Comparison of ENCODE assay signal across 8 cellular contexts in the genomic region with DNA sequence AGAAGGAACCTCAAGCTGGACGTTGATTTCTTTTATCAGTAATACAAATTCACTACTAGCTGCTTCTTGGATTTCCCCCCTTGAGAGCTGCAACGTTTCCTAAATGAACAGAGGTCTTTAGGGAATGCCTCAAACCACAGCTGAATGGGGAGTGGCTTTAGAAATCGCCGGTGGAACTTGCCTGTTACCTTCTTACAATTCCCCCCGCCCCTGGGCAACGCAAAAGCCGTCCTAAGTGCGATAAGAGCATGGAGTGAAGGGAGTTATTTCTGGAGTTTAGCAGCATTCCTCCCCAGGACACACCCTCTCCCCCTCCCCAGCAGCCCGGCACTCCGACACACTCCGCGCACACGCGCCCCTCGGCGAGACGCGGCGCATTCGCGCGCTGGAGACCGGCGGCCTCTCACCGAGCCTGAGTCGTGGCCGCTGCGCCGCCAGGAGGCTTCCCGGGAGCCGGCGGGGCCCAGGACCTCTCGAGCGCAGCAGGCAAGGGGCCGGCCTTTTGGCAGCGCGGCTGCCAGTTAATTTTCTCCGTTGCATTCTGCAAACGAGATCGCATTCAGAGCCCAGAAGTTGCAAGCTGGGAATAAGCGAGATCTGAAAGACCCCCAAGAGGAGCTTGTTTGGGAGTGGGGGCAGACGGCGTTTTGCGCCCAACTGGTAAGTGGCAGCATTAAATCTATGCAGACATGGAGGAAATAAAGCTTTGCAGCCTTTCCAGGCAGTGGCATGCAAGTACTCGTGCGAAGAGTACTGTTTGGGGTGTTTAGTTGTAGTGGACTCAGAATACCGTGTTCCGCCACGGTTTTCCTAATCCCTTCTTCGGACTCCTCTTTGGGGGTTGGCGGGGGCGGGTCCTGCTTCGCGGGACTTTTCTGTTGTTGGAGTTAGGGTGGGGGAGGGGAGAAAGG.
DNase-seq lines count a peak whose midpoint lies in the region; ATAC-seq and TF ChIP-seq lines count a peak whose summit lies in the region.

No MANE protein-coding gene starts in this region.

- no peaks in the 10 kb centered on the region for H3K36me3 Mint-ChIP-seq in activated T-helper 1 cell treated with anti-CD3 and anti-CD28 coated beads, Interleukin-12 subunit alpha, Interleukin-12 subunit beta, Interleukin-2, Interleukin-4 antibody, amounts not matched to agents 30 ng/mL and 10 ng/mL and 1 ng/mL, durations not matched to agents 14 hours and 24 hours and 36 hours (ENCODE audit: low read depth)
- no peaks in the 10 kb centered on the region for H3K36me3 Mint-ChIP-seq in osteocyte (ENCODE audit: unreplicated experiment)
- H3K36me3 Mint-ChIP-seq in CD8-positive, alpha-beta memory T cell = no peaks in the 10 kb centered on the region

- no peaks in the 10 kb centered on the region for H3K36me3 ChIP-seq in cardiac muscle cell
- no peaks in the 10 kb centered on the region for H3K36me3 ChIP-seq in CD8-positive, alpha-beta memory T cell (ENCODE audit: insufficient read depth, low read length)

- peaks cover 50% of the 10 kb centered on the region for H3K27me3 Mint-ChIP-seq in activated T-helper 1 cell treated with anti-CD3 and anti-CD28 coated beads, Interleukin-12 subunit alpha, Interleukin-12 subunit beta, Interleukin-2, Interleukin-4 antibody, amounts not matched to agents 30 ng/mL and 10 ng/mL and 1 ng/mL, durations not matched to agents 14 hours and 24 hours and 36 hours (ENCODE audit: insufficient read depth)
- H3K27me3 Mint-ChIP-seq in osteocyte (ENCODE audit: unreplicated experiment) = no peaks in the 10 kb centered on the region
- H3K27me3 Mint-ChIP-seq in CD8-positive, alpha-beta memory T cell = peaks cover 48 to 71% of the 10 kb centered on the region in 2 donors

- H3K27ac Mint-ChIP-seq in activated T-helper 1 cell treated with anti-CD3 and anti-CD28 coated beads, Interleukin-12 subunit alpha, Interleukin-12 subunit beta, Interleukin-2, Interleukin-4 antibody, amounts not matched to agents 30 ng/mL and 10 ng/mL and 1 ng/mL, durations not matched to agents 14 hours and 24 hours and 36 hours = no peak overlapping the region
- H3K27ac Mint-ChIP-seq in osteocyte (ENCODE audit: unreplicated experiment) = peak overlapping the region; percentile 99
- peak overlapping the region in 1 of 8 donors; percentile 43 for H3K27ac Mint-ChIP-seq in CD8-positive, alpha-beta memory T cell

- intact Hi-C loops in activated T-helper 1 cell treated with anti-CD3 and anti-CD28 coated beads, Interleukin-12 subunit alpha, Interleukin-12 subunit beta, Interleukin-2, Interleukin-4 antibody, amounts not matched to agents 30 ng/mL and 10 ng/mL and 1 ng/mL, durations not matched to agents 14 hours and 24 hours and 36 hours (cut with micrococcal nuclease) = no loop called here

- DNase-seq in DMS153 (lab: John Stamatoyannopoulos, UW) = peak; percentile 20
- DNase-seq in HuH-7.5 (ENCODE audit: low spot score) = peak; percentile 60
- DNase-seq in activated T-helper 1 cell treated with anti-CD3 and anti-CD28 coated beads, Interleukin-12 subunit alpha, Interleukin-12 subunit beta, Interleukin-2, Interleukin-4 antibody, amounts not matched to agents 30 ng/mL and 10 ng/mL and 1 ng/mL, durations not matched to agents 14 hours and 24 hours and 36 hours (ENCODE audit: low spot score) = no peak
- DNase-seq in cardiac muscle cell (ENCODE audit: low read depth in 1 of 2, low spot score in 1 of 2) = peak; percentile 77 to 93
- DNase-seq in osteocyte (ENCODE audit: extremely low spot score, unreplicated experiment) = peak; percentile 91
- no peak for DNase-seq in CD8-positive, alpha-beta memory T cell

- peak overlapping the region; percentile 74 for H3K27ac ChIP-seq in cardiac muscle cell
- no peak overlapping the region for H3K27ac ChIP-seq in CD8-positive, alpha-beta memory T cell (ENCODE audit: low read depth, low read length)

- peak overlapping the region; percentile 49 for H3K4me3 ChIP-seq in cardiac muscle cell
- H3K4me3 ChIP-seq in CD8-positive, alpha-beta memory T cell (ENCODE audit: low read length) = no peak overlapping the region

- peaks cover 42% of the 10 kb centered on the region for H3K4me1 ChIP-seq in cardiac muscle cell (ENCODE audit: low read depth)
- no peaks in the 10 kb centered on the region for H3K4me1 ChIP-seq in CD8-positive, alpha-beta memory T cell (ENCODE audit: insufficient read depth, low read length)

- ATAC-seq in HG02571 (IDR thresholded peaks at IDR 0.05; ENCODE audit: unreplicated experiment) (no peak), GM21619 (IDR thresholded peaks at IDR 0.05; ENCODE audit: unreplicated experiment) (no peak)

- H3K4me1 Mint-ChIP-seq in activated T-helper 1 cell treated with anti-CD3 and anti-CD28 coated beads, Interleukin-12 subunit alpha, Interleukin-12 subunit beta, Interleukin-2, Interleukin-4 antibody, amounts not matched to agents 30 ng/mL and 10 ng/mL and 1 ng/mL, durations not matched to agents 14 hours and 24 hours and 36 hours (ENCODE audit: low read depth) = peaks cover 16% of the 10 kb centered on the region
- H3K4me1 Mint-ChIP-seq in osteocyte (ENCODE audit: unreplicated experiment) = peaks cover 46% of the 10 kb centered on the region
- H3K4me1 Mint-ChIP-seq in CD8-positive, alpha-beta memory T cell = peaks cover 6 to 17% (median 11%) of the 10 kb centered on the region in 3 donors

- H3K27me3 ChIP-seq in cardiac muscle cell = no peaks in the 10 kb centered on the region
- H3K27me3 ChIP-seq in CD8-positive, alpha-beta memory T cell (ENCODE audit: insufficient read depth, low read length, poor library complexity, severe bottlenecking) = peaks cover 5% of the 10 kb centered on the region

- POLR2A ChIA-PET in CD8-positive, alpha-beta memory T cell (lab: Charles Lee) = no interaction called here

- CTCF ChIA-PET in CD8-positive, alpha-beta memory T cell (lab: Charles Lee) = no interaction called here

- TF ChIP-seq CTCF in cardiac muscle cell (IDR thresholded peaks at IDR 0.05; ENCODE audit: low read depth, low read length) = peak; percentile 57
- TF ChIP-seq CTCF in osteocyte (IDR thresholded peaks at IDR 0.05) = peak; percentile 58

- peak overlapping the region; percentile 36 for H3K4me3 Mint-ChIP-seq in activated T-helper 1 cell treated with anti-CD3 and anti-CD28 coated beads, Interleukin-12 subunit alpha, Interleukin-12 subunit beta, Interleukin-2, Interleukin-4 antibody, amounts not matched to agents 30 ng/mL and 10 ng/mL and 1 ng/mL, durations not matched to agents 14 hours and 24 hours and 36 hours
- H3K4me3 Mint-ChIP-seq in osteocyte (ENCODE audit: unreplicated experiment) = peak overlapping the region; percentile 96
- H3K4me3 Mint-ChIP-seq in CD8-positive, alpha-beta memory T cell = peak overlapping the region in 3 of 7 donors; percentile 3 to 32 (median 29)

- H3K9me3 ChIP-seq in cardiac muscle cell (ENCODE audit: low read depth) = no peaks in the 10 kb centered on the region
- no peaks in the 10 kb centered on the region for H3K9me3 ChIP-seq in CD8-positive, alpha-beta memory T cell (ENCODE audit: low read length)

- H3K9me3 Mint-ChIP-seq in activated T-helper 1 cell treated with anti-CD3 and anti-CD28 coated beads, Interleukin-12 subunit alpha, Interleukin-12 subunit beta, Interleukin-2, Interleukin-4 antibody, amounts not matched to agents 30 ng/mL and 10 ng/mL and 1 ng/mL, durations not matched to agents 14 hours and 24 hours and 36 hours = no peaks in the 10 kb centered on the region
- H3K9me3 Mint-ChIP-seq in osteocyte (ENCODE audit: unreplicated experiment) = no peaks in the 10 kb centered on the region
- H3K9me3 Mint-ChIP-seq in CD8-positive, alpha-beta memory T cell = peaks cover 0 to 4% (median 0%) of the 10 kb centered on the region in 5 donors

Comparison
In these comparisons a context has a peak if more than half of its experiments do, and no peak if none do; other contexts are left out.
1. DNase-seq: peak in DMS153 (single experiment), HuH-7.5 (single experiment), cardiac muscle cell (2 of 2) and osteocyte (single experiment); none in activated T-helper 1 cell treated with anti-CD3 and anti-CD28 coated beads, Interleukin-12 subunit alpha, Interleukin-12 subunit beta, Interleukin-2, Interleukin-4 antibody, amounts not matched to agents 30 ng/mL and 10 ng/mL and 1 ng/mL, durations not matched to agents 14 hours and 24 hours and 36 hours (single experiment) and CD8-positive, alpha-beta memory T cell (0 of 5).